1 cellular context compared by ENCODE assay signal in the genomic region with DNA sequence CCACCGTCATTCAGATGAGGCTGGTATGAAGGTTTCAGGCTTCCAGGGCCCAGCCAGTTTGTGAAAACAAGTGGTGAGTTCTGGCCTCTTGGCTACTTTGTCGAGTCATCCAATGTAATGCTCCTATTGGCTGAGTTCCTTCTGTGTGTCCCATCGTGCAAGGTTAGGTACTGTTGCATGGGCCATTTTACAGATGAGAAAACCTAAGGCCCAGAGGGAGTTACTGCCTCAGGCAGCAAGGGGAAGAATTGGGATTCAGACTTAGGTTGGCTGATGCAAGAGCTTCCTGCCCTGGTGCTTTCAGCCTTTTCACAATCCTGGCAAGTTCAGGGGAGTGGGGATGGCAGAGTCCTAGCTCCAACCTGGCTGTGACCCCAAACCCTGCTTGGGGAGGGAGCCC.
TF ChIP-seq lines count a peak whose summit lies in the region.

No MANE protein-coding gene starts in this region.

TF ChIP-seq in K562, 482 proteins besides CTCF, POLR2A, EP300 and RAD21:
- TF ChIP-seq MAFG (tag; conservative IDR thresholded peaks at IDR 0.05) (peak; percentile 58), RBM15 (IDR thresholded peaks at IDR 0.05; ENCODE audit: insufficient read depth, low read length) (no peak), EP400 (IDR thresholded peaks at IDR 0.05) (peak; percentile 51; the same call in 1 of the 2 replicates), SMARCA5 (IDR thresholded peaks at IDR 0.05) (peak; percentile 68), ZNF316 (IDR thresholded peaks at IDR 0.05) (peak; percentile 65), CEBPB (tag; IDR thresholded peaks at IDR 0.05) (peak; percentile 14; the same call in 1 of the 2 replicates), C11orf30 (IDR thresholded peaks at IDR 0.05; ENCODE audit: low read depth) (peak; percentile 61), BMI1 (IDR thresholded peaks at IDR 0.05; ENCODE audit: low read length) (no peak), HDAC2 (IDR thresholded peaks at IDR 0.05) (0 out of 2 replicates have a peak, but pooled peaks have one; percentile 9), ESRRA (IDR thresholded peaks at IDR 0.05; ENCODE audit: borderline replicate concordance, low read depth) (0 out of 2 replicates have a peak, but pooled peaks have one; percentile 53), CEBPG (CRISPR knock-in tag; IDR thresholded peaks at IDR 0.05) (peak; percentile 92), CEBPG (tag; conservative IDR thresholded peaks at IDR 0.05 in 1 of 2, IDR thresholded peaks at IDR 0.05 in 1 of 2) (peak; percentile 57 to 83; a peak in 3 of 4 replicates), NFE2 (IDR thresholded peaks at IDR 0.05; ENCODE audit: low read depth) (peak; percentile 73), ZNF384 (IDR thresholded peaks at IDR 0.05; ENCODE audit: low read depth, low read length) (no peak), MAFK (IDR thresholded peaks at IDR 0.05; ENCODE audit: low read length) (peak; percentile 49; the same call in 1 of the 2 replicates), ZSCAN32 (CRISPR knock-in tag; IDR thresholded peaks at IDR 0.05) (peak; percentile 69; the same call in 1 of the 2 replicates), RBM25 (IDR thresholded peaks at IDR 0.05; ENCODE audit: low read depth, low read length, severe bottlenecking) (peak; percentile 41), BCOR (IDR thresholded peaks at IDR 0.05) (peak; percentile 68; the same call in 1 of the 2 replicates), PHF20 (IDR thresholded peaks at IDR 0.05; ENCODE audit: partially characterized antibody) (peak; percentile 16), FOXA3 (CRISPR knock-in tag; conservative IDR thresholded peaks at IDR 0.05 in 1 of 2, IDR thresholded peaks at IDR 0.05 in 1 of 2) (0 out of 4 replicates have a peak, but pooled peaks of 1 of the 2 experiments have one; percentile 55)
- TF ChIP-seq, protein P1, sequence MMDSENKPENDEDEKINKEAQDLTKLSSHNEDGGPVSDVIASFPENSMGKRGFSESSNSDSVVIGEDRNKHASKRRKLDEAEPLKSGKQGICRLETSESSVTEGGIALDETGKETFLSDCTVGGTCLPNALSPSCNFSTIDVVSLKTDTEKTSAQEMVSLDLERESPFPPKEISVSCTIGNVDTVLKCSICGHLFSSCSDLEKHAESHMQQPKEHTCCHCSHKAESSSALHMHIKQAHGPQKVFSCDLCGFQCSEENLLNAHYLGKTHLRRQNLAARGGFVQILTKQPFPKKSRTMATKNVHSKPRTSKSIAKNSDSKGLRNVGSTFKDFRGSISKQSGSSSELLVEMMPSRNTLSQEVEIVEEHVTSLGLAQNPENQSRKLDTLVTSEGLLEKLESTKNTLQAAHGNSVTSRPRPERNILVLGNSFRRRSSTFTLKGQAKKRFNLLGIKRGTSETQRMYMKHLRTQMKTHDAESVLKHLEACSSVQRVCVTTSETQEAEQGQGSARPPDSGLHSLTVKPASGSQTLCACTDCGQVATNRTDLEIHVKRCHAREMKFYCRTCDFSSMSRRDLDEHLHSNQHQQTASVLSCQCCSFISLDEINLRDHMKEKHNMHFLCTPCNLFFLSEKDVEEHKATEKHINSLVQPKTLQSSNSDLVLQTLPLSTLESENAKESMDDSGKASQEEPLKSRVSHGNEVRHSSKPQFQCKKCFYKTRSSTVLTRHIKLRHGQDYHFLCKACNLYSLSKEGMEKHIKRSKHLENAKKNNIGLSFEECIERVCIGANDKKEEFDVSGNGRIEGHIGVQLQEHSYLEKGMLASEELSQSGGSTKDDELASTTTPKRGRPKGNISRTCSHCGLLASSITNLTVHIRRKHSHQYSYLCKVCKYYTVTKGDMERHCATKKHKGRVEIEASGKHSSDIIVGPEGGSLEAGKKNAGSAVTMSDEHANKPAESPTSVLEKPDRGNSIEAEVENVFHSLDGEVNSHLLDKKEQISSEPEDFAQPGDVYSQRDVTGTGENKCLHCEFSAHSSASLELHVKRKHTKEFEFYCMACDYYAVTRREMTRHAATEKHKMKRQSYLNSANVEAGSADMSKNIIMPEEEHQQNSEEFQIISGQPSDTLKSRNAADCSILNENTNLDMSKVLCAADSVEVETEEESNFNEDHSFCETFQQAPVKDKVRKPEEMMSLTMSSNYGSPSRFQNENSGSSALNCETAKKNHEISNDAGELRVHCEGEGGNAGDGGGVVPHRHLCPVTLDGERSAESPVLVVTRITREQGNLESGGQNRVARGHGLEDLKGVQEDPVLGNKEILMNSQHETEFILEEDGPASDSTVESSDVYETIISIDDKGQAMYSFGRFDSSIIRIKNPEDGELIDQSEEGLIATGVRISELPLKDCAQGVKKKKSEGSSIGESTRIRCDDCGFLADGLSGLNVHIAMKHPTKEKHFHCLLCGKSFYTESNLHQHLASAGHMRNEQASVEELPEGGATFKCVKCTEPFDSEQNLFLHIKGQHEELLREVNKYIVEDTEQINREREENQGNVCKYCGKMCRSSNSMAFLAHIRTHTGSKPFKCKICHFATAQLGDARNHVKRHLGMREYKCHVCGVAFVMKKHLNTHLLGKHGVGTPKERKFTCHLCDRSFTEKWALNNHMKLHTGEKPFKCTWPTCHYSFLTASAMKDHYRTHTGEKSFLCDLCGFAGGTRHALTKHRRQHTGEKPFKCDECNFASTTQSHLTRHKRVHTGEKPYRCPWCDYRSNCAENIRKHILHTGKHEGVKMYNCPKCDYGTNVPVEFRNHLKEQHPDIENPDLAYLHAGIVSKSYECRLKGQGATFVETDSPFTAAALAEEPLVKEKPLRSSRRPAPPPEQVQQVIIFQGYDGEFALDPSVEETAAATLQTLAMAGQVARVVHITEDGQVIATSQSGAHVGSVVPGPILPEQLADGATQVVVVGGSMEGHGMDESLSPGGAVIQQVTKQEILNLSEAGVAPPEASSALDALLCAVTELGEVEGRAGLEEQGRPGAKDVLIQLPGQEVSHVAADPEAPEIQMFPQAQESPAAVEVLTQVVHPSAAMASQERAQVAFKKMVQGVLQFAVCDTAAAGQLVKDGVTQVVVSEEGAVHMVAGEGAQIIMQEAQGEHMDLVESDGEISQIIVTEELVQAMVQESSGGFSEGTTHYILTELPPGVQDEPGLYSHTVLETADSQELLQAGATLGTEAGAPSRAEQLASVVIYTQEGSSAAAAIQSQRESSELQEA (IDR thresholded peaks at IDR 0.05; ENCODE audit: low read depth) = no peak
- TF ChIP-seq, protein P2, sequence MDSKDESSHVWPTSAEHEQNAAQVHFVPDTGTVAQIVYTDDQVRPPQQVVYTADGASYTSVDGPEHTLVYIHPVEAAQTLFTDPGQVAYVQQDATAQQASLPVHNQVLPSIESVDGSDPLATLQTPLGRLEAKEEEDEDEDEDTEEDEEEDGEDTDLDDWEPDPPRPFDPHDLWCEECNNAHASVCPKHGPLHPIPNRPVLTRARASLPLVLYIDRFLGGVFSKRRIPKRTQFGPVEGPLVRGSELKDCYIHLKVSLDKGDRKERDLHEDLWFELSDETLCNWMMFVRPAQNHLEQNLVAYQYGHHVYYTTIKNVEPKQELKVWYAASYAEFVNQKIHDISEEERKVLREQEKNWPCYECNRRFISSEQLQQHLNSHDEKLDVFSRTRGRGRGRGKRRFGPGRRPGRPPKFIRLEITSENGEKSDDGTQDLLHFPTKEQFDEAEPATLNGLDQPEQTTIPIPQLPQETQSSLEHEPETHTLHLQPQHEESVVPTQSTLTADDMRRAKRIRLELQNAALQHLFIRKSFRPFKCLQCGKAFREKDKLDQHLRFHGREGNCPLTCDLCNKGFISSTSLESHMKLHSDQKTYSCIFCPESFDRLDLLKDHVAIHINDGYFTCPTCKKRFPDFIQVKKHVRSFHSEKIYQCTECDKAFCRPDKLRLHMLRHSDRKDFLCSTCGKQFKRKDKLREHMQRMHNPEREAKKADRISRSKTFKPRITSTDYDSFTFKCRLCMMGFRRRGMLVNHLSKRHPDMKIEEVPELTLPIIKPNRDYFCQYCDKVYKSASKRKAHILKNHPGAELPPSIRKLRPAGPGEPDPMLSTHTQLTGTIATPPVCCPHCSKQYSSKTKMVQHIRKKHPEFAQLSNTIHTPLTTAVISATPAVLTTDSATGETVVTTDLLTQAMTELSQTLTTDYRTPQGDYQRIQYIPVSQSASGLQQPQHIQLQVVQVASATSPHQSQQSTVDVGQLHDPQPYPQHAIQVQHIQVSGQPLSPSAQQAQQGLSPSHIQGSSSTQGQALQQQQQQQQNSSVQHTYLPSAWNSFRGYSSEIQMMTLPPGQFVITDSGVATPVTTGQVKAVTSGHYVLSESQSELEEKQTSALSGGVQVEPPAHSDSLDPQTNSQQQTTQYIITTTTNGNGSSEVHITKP (IDR thresholded peaks at IDR 0.05; ENCODE audit: partially characterized antibody) = no peak
- TF ChIP-seq, protein P3, sequence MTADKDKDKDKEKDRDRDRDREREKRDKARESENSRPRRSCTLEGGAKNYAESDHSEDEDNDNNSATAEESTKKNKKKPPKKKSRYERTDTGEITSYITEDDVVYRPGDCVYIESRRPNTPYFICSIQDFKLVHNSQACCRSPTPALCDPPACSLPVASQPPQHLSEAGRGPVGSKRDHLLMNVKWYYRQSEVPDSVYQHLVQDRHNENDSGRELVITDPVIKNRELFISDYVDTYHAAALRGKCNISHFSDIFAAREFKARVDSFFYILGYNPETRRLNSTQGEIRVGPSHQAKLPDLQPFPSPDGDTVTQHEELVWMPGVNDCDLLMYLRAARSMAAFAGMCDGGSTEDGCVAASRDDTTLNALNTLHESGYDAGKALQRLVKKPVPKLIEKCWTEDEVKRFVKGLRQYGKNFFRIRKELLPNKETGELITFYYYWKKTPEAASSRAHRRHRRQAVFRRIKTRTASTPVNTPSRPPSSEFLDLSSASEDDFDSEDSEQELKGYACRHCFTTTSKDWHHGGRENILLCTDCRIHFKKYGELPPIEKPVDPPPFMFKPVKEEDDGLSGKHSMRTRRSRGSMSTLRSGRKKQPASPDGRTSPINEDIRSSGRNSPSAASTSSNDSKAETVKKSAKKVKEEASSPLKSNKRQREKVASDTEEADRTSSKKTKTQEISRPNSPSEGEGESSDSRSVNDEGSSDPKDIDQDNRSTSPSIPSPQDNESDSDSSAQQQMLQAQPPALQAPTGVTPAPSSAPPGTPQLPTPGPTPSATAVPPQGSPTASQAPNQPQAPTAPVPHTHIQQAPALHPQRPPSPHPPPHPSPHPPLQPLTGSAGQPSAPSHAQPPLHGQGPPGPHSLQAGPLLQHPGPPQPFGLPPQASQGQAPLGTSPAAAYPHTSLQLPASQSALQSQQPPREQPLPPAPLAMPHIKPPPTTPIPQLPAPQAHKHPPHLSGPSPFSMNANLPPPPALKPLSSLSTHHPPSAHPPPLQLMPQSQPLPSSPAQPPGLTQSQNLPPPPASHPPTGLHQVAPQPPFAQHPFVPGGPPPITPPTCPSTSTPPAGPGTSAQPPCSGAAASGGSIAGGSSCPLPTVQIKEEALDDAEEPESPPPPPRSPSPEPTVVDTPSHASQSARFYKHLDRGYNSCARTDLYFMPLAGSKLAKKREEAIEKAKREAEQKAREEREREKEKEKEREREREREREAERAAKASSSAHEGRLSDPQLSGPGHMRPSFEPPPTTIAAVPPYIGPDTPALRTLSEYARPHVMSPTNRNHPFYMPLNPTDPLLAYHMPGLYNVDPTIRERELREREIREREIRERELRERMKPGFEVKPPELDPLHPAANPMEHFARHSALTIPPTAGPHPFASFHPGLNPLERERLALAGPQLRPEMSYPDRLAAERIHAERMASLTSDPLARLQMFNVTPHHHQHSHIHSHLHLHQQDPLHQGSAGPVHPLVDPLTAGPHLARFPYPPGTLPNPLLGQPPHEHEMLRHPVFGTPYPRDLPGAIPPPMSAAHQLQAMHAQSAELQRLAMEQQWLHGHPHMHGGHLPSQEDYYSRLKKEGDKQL (CRISPR knock-in tag; IDR thresholded peaks at IDR 0.05; ENCODE audit: borderline replicate concordance) = no peak
- TF ChIP-seq, protein P4, sequence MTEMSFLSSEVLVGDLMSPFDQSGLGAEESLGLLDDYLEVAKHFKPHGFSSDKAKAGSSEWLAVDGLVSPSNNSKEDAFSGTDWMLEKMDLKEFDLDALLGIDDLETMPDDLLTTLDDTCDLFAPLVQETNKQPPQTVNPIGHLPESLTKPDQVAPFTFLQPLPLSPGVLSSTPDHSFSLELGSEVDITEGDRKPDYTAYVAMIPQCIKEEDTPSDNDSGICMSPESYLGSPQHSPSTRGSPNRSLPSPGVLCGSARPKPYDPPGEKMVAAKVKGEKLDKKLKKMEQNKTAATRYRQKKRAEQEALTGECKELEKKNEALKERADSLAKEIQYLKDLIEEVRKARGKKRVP (CRISPR knock-in tag; IDR thresholded peaks at IDR 0.05) = peak; percentile 74; the same call in 1 of the 2 replicates
- TF ChIP-seq, protein P5, sequence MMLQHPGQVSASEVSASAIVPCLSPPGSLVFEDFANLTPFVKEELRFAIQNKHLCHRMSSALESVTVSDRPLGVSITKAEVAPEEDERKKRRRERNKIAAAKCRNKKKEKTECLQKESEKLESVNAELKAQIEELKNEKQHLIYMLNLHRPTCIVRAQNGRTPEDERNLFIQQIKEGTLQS (IDR thresholded peaks at IDR 0.05) = peak; percentile 62; the same call in 1 of the 2 replicates
- TF ChIP-seq, protein P5 (CRISPR knock-in tag; conservative IDR thresholded peaks at IDR 0.05) = no peak
- TF ChIP-seq, protein P6, sequence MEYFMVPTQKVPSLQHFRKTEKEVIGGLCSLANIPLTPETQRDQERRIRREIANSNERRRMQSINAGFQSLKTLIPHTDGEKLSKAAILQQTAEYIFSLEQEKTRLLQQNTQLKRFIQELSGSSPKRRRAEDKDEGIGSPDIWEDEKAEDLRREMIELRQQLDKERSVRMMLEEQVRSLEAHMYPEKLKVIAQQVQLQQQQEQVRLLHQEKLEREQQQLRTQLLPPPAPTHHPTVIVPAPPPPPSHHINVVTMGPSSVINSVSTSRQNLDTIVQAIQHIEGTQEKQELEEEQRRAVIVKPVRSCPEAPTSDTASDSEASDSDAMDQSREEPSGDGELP (CRISPR knock-in tag; IDR thresholded peaks at IDR 0.05; ENCODE audit: borderline replicate concordance) = 0 out of 2 replicates have a peak, but pooled peaks have one; percentile 7
